ENCODE assay signal across 1 cellular context in the genomic region with DNA sequence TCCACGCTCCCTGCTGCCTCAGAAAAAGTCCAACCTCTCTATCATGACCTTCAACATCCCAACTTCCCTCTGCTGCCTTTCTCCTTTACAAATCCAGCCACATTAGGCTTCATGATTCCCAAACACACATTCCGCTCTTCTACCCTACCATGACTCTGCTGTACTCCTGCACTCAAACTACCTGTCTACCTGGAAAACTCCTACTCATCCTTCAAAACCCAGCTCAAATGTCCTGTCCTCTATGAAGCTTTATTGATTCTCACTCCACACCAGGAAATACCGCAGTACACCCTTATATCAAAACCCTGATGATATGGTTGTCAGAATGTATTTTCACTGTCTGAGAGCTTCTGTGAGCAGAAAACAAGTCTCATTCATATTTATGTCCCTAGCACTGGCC.
TF ChIP-seq lines count a peak whose summit lies in the region.

No MANE protein-coding gene starts in this region.

TF ChIP-seq in GM12878, 131 proteins besides CTCF, POLR2A, EP300 and RAD21:
- no peak for TF ChIP-seq TCF12 (IDR thresholded peaks at IDR 0.05; ENCODE audit: low read depth, low read length)
- TF ChIP-seq, protein P1, sequence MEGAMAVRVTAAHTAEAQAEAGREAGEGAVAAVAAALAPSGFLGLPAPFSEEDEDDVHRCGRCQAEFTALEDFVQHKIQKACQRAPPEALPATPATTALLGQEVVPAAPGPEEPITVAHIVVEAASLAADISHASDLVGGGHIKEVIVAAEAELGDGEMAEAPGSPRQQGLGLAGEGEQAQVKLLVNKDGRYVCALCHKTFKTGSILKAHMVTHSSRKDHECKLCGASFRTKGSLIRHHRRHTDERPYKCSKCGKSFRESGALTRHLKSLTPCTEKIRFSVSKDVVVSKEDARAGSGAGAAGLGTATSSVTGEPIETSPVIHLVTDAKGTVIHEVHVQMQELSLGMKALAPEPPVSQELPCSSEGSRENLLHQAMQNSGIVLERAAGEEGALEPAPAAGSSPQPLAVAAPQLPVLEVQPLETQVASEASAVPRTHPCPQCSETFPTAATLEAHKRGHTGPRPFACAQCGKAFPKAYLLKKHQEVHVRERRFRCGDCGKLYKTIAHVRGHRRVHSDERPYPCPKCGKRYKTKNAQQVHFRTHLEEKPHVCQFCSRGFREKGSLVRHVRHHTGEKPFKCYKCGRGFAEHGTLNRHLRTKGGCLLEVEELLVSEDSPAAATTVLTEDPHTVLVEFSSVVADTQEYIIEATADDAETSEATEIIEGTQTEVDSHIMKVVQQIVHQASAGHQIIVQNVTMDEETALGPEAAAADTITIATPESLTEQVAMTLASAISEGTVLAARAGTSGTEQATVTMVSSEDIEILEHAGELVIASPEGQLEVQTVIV (IDR thresholded peaks at IDR 0.05; ENCODE audit: borderline replicate concordance, partially characterized antibody): no peak
- no peak for TF ChIP-seq POLR2AphosphoS5 (IDR thresholded peaks at IDR 0.05; ENCODE audit: low read length)
- TF ChIP-seq ATF7 (IDR thresholded peaks at IDR 0.05; ENCODE audit: low read depth): no peak
